In genomic region chr11:119320593-119321524, GRCh38 we compare ENCODE assay signal across 9 cellular contexts. TPM values are rescaled to one million over a fixed set of nuclear protein-coding genes. Genes with fewer than 3 reads are reported as not detected.
A peak's percentile ranks its signal among the peaks of the same experiment; 100 is the strongest.
DNase-seq lines count a peak whose midpoint lies in the region; ATAC-seq and TF ChIP-seq lines count a peak whose summit lies in the region.
"Had no signal": no experiment of that assay in that cellular context is flagged by ENCODE, and none has a peak within 500 bp of the region (broad histone marks: within the 10 kb centered on the region; RNA-seq: fewer than 3 reads in every experiment).

No MANE protein-coding gene starts in this region.

- H3K27ac ChIP-seq in gastroesophageal sphincter, result peak overlapping the region; percentile 90 to 99 (median 98)

- H3F3A ChIP-seq in Loucy (ENCODE audit: low read depth), result no peaks in the 10 kb centered on the region

- no peak for TF ChIP-seq EP300 in gastroesophageal sphincter (IDR thresholded peaks at IDR 0.05)

- H3K36me3 ChIP-seq in Loucy (ENCODE audit: insufficient read depth, low read length) (no peaks in the 10 kb centered on the region), gastroesophageal sphincter (no peaks in the 10 kb centered on the region)

- DNase-seq in DMS53 treated with DMSO at 0.1 percent for 48 hours (lab: John Stamatoyannopoulos, UW; ENCODE audit: unreplicated experiment) (peak; percentile 64), activated gamma-delta T cell (lab: John Stamatoyannopoulos, UW) (peak; percentile 41), nucleus accumbens (lab: John Stamatoyannopoulos, UW) (peak in 29 of 56 donors; percentile 28 to 77 (median 52)), cortex of kidney (lab: John Stamatoyannopoulos, UW) (no peak), T1000 (lab: John Stamatoyannopoulos, UW) (no peak)

- H3K9me2 ChIP-seq in Loucy (replicated peaks; ENCODE audit: low read depth, low read length), result no peaks in the 10 kb centered on the region

- peak; percentile 49 for ATAC-seq in GM21447 (IDR thresholded peaks at IDR 0.05; ENCODE audit: unreplicated experiment)
- ATAC-seq in gastroesophageal sphincter, result peak; percentile 66

- peak overlapping the region; percentile 94 for H3K4me2 ChIP-seq in Loucy (ENCODE audit: low read depth, low read length, poor library complexity, severe bottlenecking)

- H3K4me3 ChIP-seq in Loucy (ENCODE audit: low read length, poor library complexity, severe bottlenecking), result peak overlapping the region; percentile 85
- peak overlapping the region; percentile 15 to 59 for H3K4me3 ChIP-seq in gastroesophageal sphincter

- peak overlapping the region; percentile 99 for H2AFZ ChIP-seq in Loucy (ENCODE audit: low read length)

- no peaks in the 10 kb centered on the region for H4K20me1 ChIP-seq in Loucy (ENCODE audit: insufficient read depth, low read length, poor library complexity, severe bottlenecking)

- WGBS in gastroesophageal sphincter (ENCODE audit: low coverage in 1 of 2), 2 donors, result 0% methylated on average over 2 of the region's 64 CpGs; no CpG with 5 or more reads in 1 of the 2 donors

- H3K4me1 ChIP-seq in Loucy (ENCODE audit: insufficient read depth, low read length, poor library complexity, severe bottlenecking) (peaks cover 15% of the 10 kb centered on the region), gastroesophageal sphincter (peaks cover 12 to 81% (median 44%) of the 10 kb centered on the region in 3 donors)

- H3K9me3 ChIP-seq in Loucy (ENCODE audit: insufficient read depth, low read depth, low read length), result no peaks in the 10 kb centered on the region
- no peaks in the 10 kb centered on the region for H3K9me3 ChIP-seq in gastroesophageal sphincter

- H3K9ac ChIP-seq in Loucy (ENCODE audit: low read depth, low read length, poor library complexity, severe bottlenecking), result peak overlapping the region; percentile 84

- peak; percentile 87 to 94 for TF ChIP-seq POLR2A in gastroesophageal sphincter (IDR thresholded peaks at IDR 0.05)

- no peaks in the 10 kb centered on the region for H3K79me2 ChIP-seq in Loucy (ENCODE audit: insufficient read depth, low read length)

- H3K27me3 ChIP-seq in Loucy (ENCODE audit: insufficient read depth, low read length, poor library complexity, severe bottlenecking), result peaks cover 6% of the 10 kb centered on the region
- no peaks in the 10 kb centered on the region for H3K27me3 ChIP-seq in gastroesophageal sphincter

- TF ChIP-seq CTCF in Loucy (conservative IDR thresholded peaks at IDR 0.05; ENCODE audit: low read length) (no peak), gastroesophageal sphincter (IDR thresholded peaks at IDR 0.05) (no peak)

RNA-seq across cellular contexts. Expression of gene MCAM, which starts 3.9 kb away (rescaled TPM):
- 1,000 to 10,000 TPM in 3 of 4 donors, 100 to 1,000 TPM in 1; 702 to 1,904 (median 1,177) TPM for total RNA-seq in gastroesophageal sphincter

RNA-seq across cellular contexts. Expression of gene RNF26, which starts 13.5 kb away (rescaled TPM):
- total RNA-seq in gastroesophageal sphincter, result 10 to 100 TPM; 13.0 to 39.6 (median 17.1) TPM

RNA-seq across cellular contexts. Expression of gene C1QTNF5, which starts 19.8 kb away (rescaled TPM):
- 10 to 100 TPM; 44.3 to 52.1 (median 45.6) TPM for total RNA-seq in gastroesophageal sphincter
- total RNA-seq: T-helper 1 cell treated with Interleukin-12 subunit alpha and Interleukin-12 subunit beta and Interleukin-4 antibody, amounts not matched to agents 30 ng/mL and 1 ng/mL, for 36 hours had no signal

RNA-seq across cellular contexts. Expression of gene MFRP, which starts 25.6 kb away (rescaled TPM):
- total RNA-seq in gastroesophageal sphincter, result under 1 TPM in 1 of 4 donors, not detected in 3; 0.15 TPM
- total RNA-seq: T-helper 1 cell treated with Interleukin-12 subunit alpha and Interleukin-12 subunit beta and Interleukin-4 antibody, amounts not matched to agents 30 ng/mL and 1 ng/mL, for 36 hours had no signal

Comparison
In these comparisons a context has a peak if more than half of its experiments do, and no peak if none do; other contexts are left out.
1. DNase-seq: peak in DMS53 treated with DMSO at 0.1 percent for 48 hours (single experiment), activated gamma-delta T cell (single experiment) and nucleus accumbens (29 of 56); none in cortex of kidney (single experiment) and T1000 (single experiment).